Comparison of ENCODE assay signal across 19 cellular contexts in the genomic region with DNA sequence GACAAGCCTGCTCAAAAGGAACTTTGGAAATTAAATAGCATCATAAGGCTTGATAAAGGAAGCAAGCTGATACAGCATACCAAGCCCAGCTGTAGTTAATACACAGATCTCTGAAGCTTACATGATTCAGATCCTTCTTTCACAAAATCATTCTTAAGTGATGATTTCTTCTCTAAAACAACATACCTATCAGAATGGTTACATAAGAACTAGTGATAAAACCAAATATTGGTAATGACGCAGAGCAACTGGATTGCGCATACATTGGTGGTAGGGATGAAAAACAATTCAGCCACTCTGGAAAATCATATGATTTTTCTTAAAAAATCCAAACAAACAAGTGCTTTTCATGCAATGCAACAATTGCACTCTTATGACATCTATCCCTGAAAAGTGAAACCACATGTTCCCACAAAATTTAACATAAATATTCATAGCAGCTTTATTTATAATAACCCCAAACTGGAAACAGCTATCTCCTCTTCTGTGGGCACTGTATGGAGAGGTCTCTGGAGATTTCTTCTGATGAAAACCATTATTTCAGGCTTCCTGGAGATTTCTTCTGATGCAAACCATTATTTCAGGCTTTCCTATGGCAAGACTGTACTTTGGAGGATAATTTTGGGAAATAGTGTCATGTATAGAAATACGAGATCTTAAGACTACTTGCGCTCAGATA.
DNase-seq lines count a peak whose midpoint lies in the region; ATAC-seq and TF ChIP-seq lines count a peak whose summit lies in the region.
"Had no signal": no experiment of that assay in that cellular context is flagged by ENCODE, and none has a peak within 500 bp of the region (broad histone marks: within the 10 kb centered on the region; RNA-seq: fewer than 3 reads in every experiment).

No MANE protein-coding gene starts in this region.

- H3K27me3 Mint-ChIP-seq in osteocyte (ENCODE audit: unreplicated experiment) = no peaks in the 10 kb centered on the region

- TF ChIP-seq CTCF in osteocyte (IDR thresholded peaks at IDR 0.05) (no peak), left lung (IDR thresholded peaks at IDR 0.05) (no peak)

- H3K4me3 ChIP-seq in SK-N-MC (peak overlapping the region; percentile 33), left lung (no peak overlapping the region)
- H3K4me3 ChIP-seq: cardiac muscle cell, GM23338 had no signal

- H3K9me3 ChIP-seq in SK-N-MC (ENCODE audit: low read depth, low read length) (no peaks in the 10 kb centered on the region), left lung (no peaks in the 10 kb centered on the region)

- H3K36me3 ChIP-seq in SK-N-MC (ENCODE audit: insufficient read depth, low read length) (no peaks in the 10 kb centered on the region), left lung (no peaks in the 10 kb centered on the region)
- H3K36me3 ChIP-seq: cardiac muscle cell had no signal

- H3K9me3 Mint-ChIP-seq in osteocyte (ENCODE audit: unreplicated experiment) = peaks cover 2% of the 10 kb centered on the region
- H3K9me3 Mint-ChIP-seq: endodermal cell, GM23338 had no signal

- H3K36me3 Mint-ChIP-seq in osteocyte (ENCODE audit: unreplicated experiment) = no peaks in the 10 kb centered on the region
- H3K36me3 Mint-ChIP-seq: CD14-positive monocyte, immature natural killer cell had no signal

- H3K4me1 Mint-ChIP-seq in osteocyte (ENCODE audit: unreplicated experiment) = peaks cover 35% of the 10 kb centered on the region
- H3K4me1 Mint-ChIP-seq: CD14-positive monocyte, endodermal cell, immature natural killer cell, T-helper 17 cell had no signal

- DNase-seq in EL (peak; percentile 85), SK-N-MC (ENCODE audit: low read depth, low spot score) (peak; percentile 92), dedifferentiated amniotic fluid mesenchymal stem cell (ENCODE audit: extremely low spot score) (peak; percentile 92), osteocyte (ENCODE audit: extremely low spot score, unreplicated experiment) (no peak), cortex of kidney (lab: John Stamatoyannopoulos, UW) (no peak), left lung (no peak), NCI-H2081 (lab: John Stamatoyannopoulos, UW) (no peak)
- DNase-seq: activated CD4-positive, alpha-beta T cell treated with anti-CD3 and anti-CD28 coated beads for 1 hour; endodermal cell; immature natural killer cell; NCI-H82; nephron progenitor cell; retina; stimulated activated CD4-positive, alpha-beta T cell treated with anti-CD3 and anti-CD28 coated beads, Interleukin-1b, Interleukin-23, amount 100 ng/mL, for 48 hours; T-helper 17 cell had no signal

- H3K27ac Mint-ChIP-seq in osteocyte (ENCODE audit: unreplicated experiment) = peak overlapping the region; percentile 59
- H3K27ac Mint-ChIP-seq: CD14-positive monocyte, endodermal cell, GM23338, immature natural killer cell, nephron progenitor cell, T-helper 17 cell had no signal

- H3K27ac ChIP-seq in SK-N-MC = peak overlapping the region; percentile 37; the same call in 1 of the 2 replicates
- H3K27ac ChIP-seq in left lung = no peak overlapping the region
- H3K27ac ChIP-seq: cardiac muscle cell had no signal

- ATAC-seq in left lung (no peak), GM18511 (IDR thresholded peaks at IDR 0.05; ENCODE audit: unreplicated experiment) (no peak)
- ATAC-seq: GM23338, T-helper 17 cell had no signal

- H3K4me3 Mint-ChIP-seq in osteocyte (ENCODE audit: unreplicated experiment) = no peak overlapping the region
- H3K4me3 Mint-ChIP-seq: CD14-positive monocyte, endodermal cell, GM23338, immature natural killer cell, nephron progenitor cell, T-helper 17 cell had no signal

- no peaks in the 10 kb centered on the region for H3K27me3 ChIP-seq in left lung
- H3K27me3 ChIP-seq: cardiac muscle cell had no signal

- intact Hi-C loops in left lung (cut with DNase I) = no loop called here

- no peak overlapping the region for H3K9ac ChIP-seq in SK-N-MC (ENCODE audit: insufficient read length)

- no peaks in the 10 kb centered on the region for H3K4me1 ChIP-seq in left lung

Comparison
In these comparisons a context has a peak if more than half of its experiments do, and no peak if none do; other contexts are left out.
1. DNase-seq: peak in EL (single experiment), SK-N-MC (single experiment) and dedifferentiated amniotic fluid mesenchymal stem cell (single experiment); none in osteocyte (single experiment), cortex of kidney (single experiment), left lung (0 of 2) and NCI-H2081 (0 of 2).